ENCODE assay signal across 8 cellular contexts in genomic region chr2:134391751-134392160, GRCh38.
A peak's percentile ranks its signal among the peaks of the same experiment; 100 is the strongest.
DNase-seq lines count a peak whose midpoint lies in the region; ATAC-seq and TF ChIP-seq lines count a peak whose summit lies in the region.

No MANE protein-coding gene starts in this region.

- peaks cover 21% of the 10 kb centered on the region for H3K4me1 Mint-ChIP-seq in CD4-positive, alpha-beta T cell (ENCODE audit: low read depth)

- H3K36me3 Mint-ChIP-seq in CD4-positive, alpha-beta T cell (ENCODE audit: low read depth) = peaks cover 39% of the 10 kb centered on the region

- no peaks in the 10 kb centered on the region for H3K27me3 ChIP-seq in CD4-positive, alpha-beta T cell (ENCODE audit: control insufficient read depth, insufficient read depth, low read length)
- no peaks in the 10 kb centered on the region for H3K27me3 ChIP-seq in BE2C

- H3K27ac Mint-ChIP-seq in CD4-positive, alpha-beta T cell = peak overlapping the region; percentile 4

- POLR2A ChIA-PET in CD4-positive, alpha-beta T cell (lab: Charles Lee) = no interaction called here

- peak; percentile 26 for ATAC-seq in CD4-positive, alpha-beta T cell (ENCODE audit: poor library complexity)
- ATAC-seq in GM19372 (IDR thresholded peaks at IDR 0.05; ENCODE audit: low read depth, unreplicated experiment) (peak; percentile 76), HG03097 (IDR thresholded peaks at IDR 0.05; ENCODE audit: low FRiP score, unreplicated experiment) (peak; percentile 52)

- no peak for DNase-seq in CD4-positive, alpha-beta T cell
- DNase-seq in SW480 (ENCODE audit: low spot score) (peak; percentile 97), DMS153 treated with DMSO at 0.1 percent for 48 hours (lab: John Stamatoyannopoulos, UW; ENCODE audit: unreplicated experiment) (no peak), BE2C (no peak), NAMALWA (ENCODE audit: low spot score) (no peak)
- DNase-seq in stimulated activated CD4-positive, alpha-beta T cell treated with anti-CD3 and anti-CD28 coated beads, Interleukin-4, amount 100 ng/mL, for 4 hours = no peak

- CTCF ChIA-PET in CD4-positive, alpha-beta T cell (lab: Charles Lee) = no interaction called here

- no peaks in the 10 kb centered on the region for H3K9me3 Mint-ChIP-seq in CD4-positive, alpha-beta T cell

- no peaks in the 10 kb centered on the region for H3K9me3 ChIP-seq in CD4-positive, alpha-beta T cell (ENCODE audit: control insufficient read depth, low read length)
- H3K9me3 ChIP-seq in BE2C = no peaks in the 10 kb centered on the region

- no peaks in the 10 kb centered on the region for H3K4me1 ChIP-seq in BE2C

- intact Hi-C loops in CD4-positive, alpha-beta T cell (cut with DNase I, micrococcal nuclease) = no loop called here

- H3K4me3 Mint-ChIP-seq in CD4-positive, alpha-beta T cell = no peak overlapping the region

- TF ChIP-seq CTCF in CD4-positive, alpha-beta T cell (IDR thresholded peaks at IDR 0.05) = no peak
- TF ChIP-seq CTCF in BE2C (IDR thresholded peaks at IDR 0.05; ENCODE audit: low read depth, low read length) = no peak

- H3K4me3 ChIP-seq in BE2C (ENCODE audit: low read depth, low read length) = no peak overlapping the region

- no peaks in the 10 kb centered on the region for H3K36me3 ChIP-seq in BE2C

- no peaks in the 10 kb centered on the region for H3K27me3 Mint-ChIP-seq in CD4-positive, alpha-beta T cell

- no peak overlapping the region for H3K27ac ChIP-seq in CD4-positive, alpha-beta T cell (ENCODE audit: low read depth, low read length)

Comparison
In these comparisons a context has a peak if more than half of its experiments do, and no peak if none do; other contexts are left out.
1. ATAC-seq: peak in every context shown above with its lines; median percentile 76 in GM19372; 52 in HG03097; 26 in CD4-positive, alpha-beta T cell.